Comparison of ENCODE assay signal across 16 cellular contexts in the genomic region with DNA sequence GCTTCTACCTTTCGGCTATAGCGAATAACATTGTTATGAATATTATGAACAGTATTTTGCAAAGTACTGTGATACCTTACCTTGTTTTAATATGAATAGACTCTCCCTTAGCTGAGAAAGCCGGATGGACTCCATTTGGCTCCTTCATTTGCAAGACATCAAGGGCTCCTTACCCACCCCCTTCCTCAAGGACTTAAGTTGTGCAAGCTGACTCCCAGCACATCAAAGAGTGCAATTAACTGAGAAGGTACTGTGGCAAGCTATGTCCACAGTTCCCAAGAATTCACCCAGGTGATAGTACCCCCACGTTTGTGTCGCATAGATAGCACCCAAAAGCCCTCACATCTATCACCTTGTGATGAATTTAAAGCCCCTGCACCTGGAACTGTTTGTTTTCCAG. TPM values are rescaled to one million over a fixed set of nuclear protein-coding genes. Genes with fewer than 3 reads are reported as not detected.
DNase-seq lines count a peak whose midpoint lies in the region; ATAC-seq, FAIRE-seq and TF ChIP-seq lines count a peak whose summit lies in the region.
"Had no signal": no experiment of that assay in that cellular context is flagged by ENCODE, and none has a peak within 500 bp of the region (broad histone marks: within the 10 kb centered on the region; RNA-seq: fewer than 3 reads in every experiment).

No MANE protein-coding gene starts in this region.

- FAIRE-seq in frontal cortex (lab: Jason Lieb, UNC) = no peak
- FAIRE-seq: H54, HepG2 had no signal

- H3K4me3 Mint-ChIP-seq in activated CD4-positive, alpha-beta T cell treated with anti-CD3 and anti-CD28 coated beads, Interleukin-2, amount 10 ng/mL, durations not matched to agents 24 days and 14 days = no peak overlapping the region
- peak overlapping the region; percentile 40 for H3K4me3 Mint-ChIP-seq in WTC11
- no peak overlapping the region for H3K4me3 Mint-ChIP-seq in neural progenitor cell
- H3K4me3 Mint-ChIP-seq in MCF 10A (ENCODE audit: unreplicated experiment) = no peak overlapping the region
- H3K4me3 Mint-ChIP-seq: CD14-positive monocyte; CD8-positive, alpha-beta memory T cell had no signal

- no peak overlapping the region for H3K9ac ChIP-seq in iPS-18a (ENCODE audit: low read length)
- H3K9ac ChIP-seq in neural progenitor cell = no peak overlapping the region

- H3K27ac Mint-ChIP-seq in activated CD4-positive, alpha-beta T cell treated with anti-CD3 and anti-CD28 coated beads, Interleukin-2, amount 10 ng/mL, durations not matched to agents 24 days and 14 days = no peak overlapping the region
- peak overlapping the region; percentile 82 for H3K27ac Mint-ChIP-seq in WTC11
- no peak overlapping the region for H3K27ac Mint-ChIP-seq in neural progenitor cell
- no peak overlapping the region for H3K27ac Mint-ChIP-seq in MCF 10A (ENCODE audit: low read depth, unreplicated experiment)

- no peaks in the 10 kb centered on the region for H3K9me3 ChIP-seq in iPS-18a (ENCODE audit: control insufficient read depth, low read depth, low read length)
- no peaks in the 10 kb centered on the region for H3K9me3 ChIP-seq in neural progenitor cell (ENCODE audit: low read depth)
- H3K9me3 ChIP-seq: Caco-2 had no signal

- peak; percentile 33 for DNase-seq in activated CD4-positive, alpha-beta T cell treated with anti-CD3 and anti-CD28 coated beads, Interleukin-2, amount 10 ng/mL, durations not matched to agents 24 days and 14 days
- no peak for DNase-seq in activated CD4-positive, alpha-beta T cell treated with anti-CD3 and anti-CD28 coated beads for 48 hours
- no peak for DNase-seq in WTC11 (ENCODE audit: low spot score)
- DNase-seq in neural progenitor cell (ENCODE audit: low spot score) = no peak
- DNase-seq in MCF 10A (ENCODE audit: unreplicated experiment) = no peak
- no peak for DNase-seq in frontal cortex (ENCODE audit: low spot score in 2 of 2)
- DNase-seq: CD8-positive, alpha-beta memory T cell; DND-41 had no signal

- POLR2A ChIA-PET in WTC11 (lab: Charles Lee) (no interaction called here), MCF 10A (lab: Yijun Ruan, JAX) (no interaction called here)

- peak overlapping the region; percentile 30 for H3K4me2 ChIP-seq in neural progenitor cell

- TF ChIP-seq CTCF in WTC11 (IDR thresholded peaks at IDR 0.05) (no peak), neural progenitor cell (IDR thresholded peaks at IDR 0.05) (no peak), MCF 10A (IDR thresholded peaks at IDR 0.05; ENCODE audit: unreplicated experiment) (no peak)

- peaks cover 51% of the 10 kb centered on the region for H3K4me1 ChIP-seq in iPS-18a (ENCODE audit: control insufficient read depth, low read depth, low read length)
- H3K4me1 ChIP-seq in neural progenitor cell = peaks cover 32% of the 10 kb centered on the region

- H3K36me3 ChIP-seq in iPS-18a (ENCODE audit: control insufficient read depth, low read depth, low read length) (no peaks in the 10 kb centered on the region), neural progenitor cell (no peaks in the 10 kb centered on the region)

- CTCF ChIA-PET in WTC11 (lab: Charles Lee) (interaction anchor here (1.6 kb wide), 1 partner anchor 11 kb away, joined by 3 read pairs; no protein-coding TSS in a partner anchor), MCF 10A (lab: Yijun Ruan, JAX) (interaction anchor here (0.7 kb wide), 1 partner anchor 846 kb away, joined by 3 read pairs; no protein-coding TSS in a partner anchor)

- no TSS peak for BruUV-seq in MCF 10A (replicated peaks; lab: Mats Ljungman, UMichigan)

- H2AFZ ChIP-seq in neural progenitor cell (replicated peaks) = peak overlapping the region; percentile 11

- no peaks in the 10 kb centered on the region for H3K27me3 ChIP-seq in iPS-18a (ENCODE audit: control insufficient read depth, insufficient read depth, low read length)
- H3K27me3 ChIP-seq in neural progenitor cell = no peaks in the 10 kb centered on the region

- H3K4me1 Mint-ChIP-seq in activated CD4-positive, alpha-beta T cell treated with anti-CD3 and anti-CD28 coated beads, Interleukin-2, amount 10 ng/mL, durations not matched to agents 24 days and 14 days = no peaks in the 10 kb centered on the region
- H3K4me1 Mint-ChIP-seq in WTC11 (peaks cover 68% of the 10 kb centered on the region), neural progenitor cell (peaks cover 9% of the 10 kb centered on the region), MCF 10A (ENCODE audit: insufficient read depth, unreplicated experiment) (no peaks in the 10 kb centered on the region)
- H3K4me1 Mint-ChIP-seq: CD14-positive monocyte had no signal

- peaks cover 10% of the 10 kb centered on the region for H3F3A ChIP-seq in neural progenitor cell (ENCODE audit: low read depth)

- no peaks in the 10 kb centered on the region for H4K20me1 ChIP-seq in neural progenitor cell (ENCODE audit: low read depth)

- no peaks in the 10 kb centered on the region for H3K36me3 Mint-ChIP-seq in activated CD4-positive, alpha-beta T cell treated with anti-CD3 and anti-CD28 coated beads, Interleukin-2, amount 10 ng/mL, durations not matched to agents 24 days and 14 days (ENCODE audit: low read depth)
- H3K36me3 Mint-ChIP-seq in WTC11 (no peaks in the 10 kb centered on the region), neural progenitor cell (no peaks in the 10 kb centered on the region), MCF 10A (ENCODE audit: insufficient read depth, unreplicated experiment) (no peaks in the 10 kb centered on the region)
- H3K36me3 Mint-ChIP-seq: CD14-positive monocyte; CD8-positive, alpha-beta memory T cell had no signal

- peaks cover 22% of the 10 kb centered on the region for H3K27me3 Mint-ChIP-seq in activated CD4-positive, alpha-beta T cell treated with anti-CD3 and anti-CD28 coated beads, Interleukin-2, amount 10 ng/mL, durations not matched to agents 24 days and 14 days
- H3K27me3 Mint-ChIP-seq in WTC11 (ENCODE audit: low read depth) (peaks cover 8% of the 10 kb centered on the region), neural progenitor cell (ENCODE audit: insufficient read depth, low read depth) (no peaks in the 10 kb centered on the region), MCF 10A (ENCODE audit: insufficient read depth, unreplicated experiment) (no peaks in the 10 kb centered on the region)

- no peaks in the 10 kb centered on the region for H3K79me2 ChIP-seq in neural progenitor cell (ENCODE audit: low read depth)

- H3K27ac ChIP-seq in iPS-18a (ENCODE audit: low read length) = no peak overlapping the region
- no peak overlapping the region for H3K27ac ChIP-seq in neural progenitor cell
- H3K27ac ChIP-seq: 22Rv1 had no signal

- ATAC-seq in WTC11 (no peak; the same call in 1 of the 2 replicates), HG02759 (IDR thresholded peaks at IDR 0.05; ENCODE audit: unreplicated experiment) (no peak)
- ATAC-seq: HepG2 had no signal

- intact Hi-C loops in activated CD4-positive, alpha-beta T cell treated with anti-CD3 and anti-CD28 coated beads, Interleukin-2, amount 10 ng/mL, durations not matched to agents 24 days and 14 days (cut with micrococcal nuclease) = no loop called here
- intact Hi-C loops in MCF 10A (cut with micrococcal nuclease) = no loop called here

- no peaks in the 10 kb centered on the region for H3K9me3 Mint-ChIP-seq in activated CD4-positive, alpha-beta T cell treated with anti-CD3 and anti-CD28 coated beads, Interleukin-2, amount 10 ng/mL, durations not matched to agents 24 days and 14 days
- H3K9me3 Mint-ChIP-seq in WTC11 = peaks cover 8% of the 10 kb centered on the region
- no peaks in the 10 kb centered on the region for H3K9me3 Mint-ChIP-seq in neural progenitor cell
- peaks cover 45% of the 10 kb centered on the region for H3K9me3 Mint-ChIP-seq in MCF 10A (ENCODE audit: unreplicated experiment)
- H3K9me3 Mint-ChIP-seq: CD8-positive, alpha-beta memory T cell had no signal

- H3K4me3 ChIP-seq in iPS-18a (ENCODE audit: low read length) (peak overlapping the region; percentile 33), neural progenitor cell (no peak overlapping the region)

TF ChIP-seq in WTC11, 78 proteins besides CTCF, POLR2A, EP300 and RAD21 (continues in another document):
- TF ChIP-seq NR1H2 (CRISPR knock-in tag; IDR thresholded peaks at IDR 0.05) = no peak
- TF ChIP-seq EMX1 (CRISPR knock-in tag; IDR thresholded peaks at IDR 0.05) = no peak
- TF ChIP-seq ZNF121 (CRISPR knock-in tag; IDR thresholded peaks at IDR 0.05) = no peak
- TF ChIP-seq GRHL2 (CRISPR knock-in tag; IDR thresholded peaks at IDR 0.05; ENCODE audit: insufficient replicate concordance, severe bottlenecking) = no peak
- TF ChIP-seq, protein P1, sequence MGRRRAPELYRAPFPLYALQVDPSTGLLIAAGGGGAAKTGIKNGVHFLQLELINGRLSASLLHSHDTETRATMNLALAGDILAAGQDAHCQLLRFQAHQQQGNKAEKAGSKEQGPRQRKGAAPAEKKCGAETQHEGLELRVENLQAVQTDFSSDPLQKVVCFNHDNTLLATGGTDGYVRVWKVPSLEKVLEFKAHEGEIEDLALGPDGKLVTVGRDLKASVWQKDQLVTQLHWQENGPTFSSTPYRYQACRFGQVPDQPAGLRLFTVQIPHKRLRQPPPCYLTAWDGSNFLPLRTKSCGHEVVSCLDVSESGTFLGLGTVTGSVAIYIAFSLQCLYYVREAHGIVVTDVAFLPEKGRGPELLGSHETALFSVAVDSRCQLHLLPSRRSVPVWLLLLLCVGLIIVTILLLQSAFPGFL (CRISPR knock-in tag; IDR thresholded peaks at IDR 0.05; ENCODE audit: borderline replicate concordance) = no peak
- TF ChIP-seq, protein P2, sequence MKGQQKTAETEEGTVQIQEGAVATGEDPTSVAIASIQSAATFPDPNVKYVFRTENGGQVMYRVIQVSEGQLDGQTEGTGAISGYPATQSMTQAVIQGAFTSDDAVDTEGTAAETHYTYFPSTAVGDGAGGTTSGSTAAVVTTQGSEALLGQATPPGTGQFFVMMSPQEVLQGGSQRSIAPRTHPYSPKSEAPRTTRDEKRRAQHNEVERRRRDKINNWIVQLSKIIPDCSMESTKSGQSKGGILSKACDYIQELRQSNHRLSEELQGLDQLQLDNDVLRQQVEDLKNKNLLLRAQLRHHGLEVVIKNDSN (CRISPR knock-in tag; IDR thresholded peaks at IDR 0.05) = no peak
- TF ChIP-seq ZBTB21 (CRISPR knock-in tag; IDR thresholded peaks at IDR 0.05; ENCODE audit: borderline replicate concordance) = no peak

RNA-seq across cellular contexts. Expression of a gene that starts 11.2 kb away (rescaled TPM):
- total RNA-seq in activated CD4-positive, alpha-beta T cell treated with anti-CD3 and anti-CD28 coated beads, Interleukin-2, amount 10 ng/mL, durations not matched to agents 24 days and 14 days = not detected in 2 replicates
- not detected in 3 replicates for total RNA-seq in WTC11 (2021)
- not detected in 2 replicates for total RNA-seq in neural progenitor cell (ENCODE audit: low replicate concordance)
- not detected in 2 replicates for total RNA-seq in MCF 10A (2022)
- total RNA-seq in frontal cortex = not detected
- total RNA-seq: A673; Caco-2; CD8-positive, alpha-beta memory T cell; HepG2 had no signal

RNA-seq across cellular contexts. Expression of a gene that starts 41.8 kb away (rescaled TPM):
- not detected in 2 replicates for total RNA-seq in activated CD4-positive, alpha-beta T cell treated with anti-CD3 and anti-CD28 coated beads, Interleukin-2, amount 10 ng/mL, durations not matched to agents 24 days and 14 days
- total RNA-seq in WTC11 (2021) (not detected in 3 replicates), neural progenitor cell (ENCODE audit: low replicate concordance) (not detected in 2 replicates), MCF 10A (2022) (not detected in 2 replicates), frontal cortex (not detected)
- total RNA-seq: A673; Caco-2; CD8-positive, alpha-beta memory T cell; HepG2 had no signal
